8 cellular contexts compared by ENCODE assay signal in the genomic region with DNA sequence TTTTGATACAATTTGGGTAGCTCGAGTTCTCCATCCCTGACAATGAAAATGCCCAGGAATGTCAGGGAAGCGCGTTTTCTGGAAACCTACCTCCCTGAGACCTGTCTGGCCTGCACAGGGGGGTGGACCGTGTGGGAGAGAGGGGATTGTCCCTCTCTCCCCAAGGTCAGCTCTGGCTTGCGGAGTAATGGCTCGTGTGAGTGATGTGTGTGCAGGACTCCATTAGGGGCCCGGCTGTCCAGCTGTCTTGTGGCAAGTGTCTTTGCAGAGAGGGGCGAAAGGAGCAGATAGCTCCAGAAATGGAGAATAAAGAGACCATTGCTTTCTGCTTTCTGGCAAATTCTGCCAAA.
DNase-seq lines count a peak whose midpoint lies in the region; ATAC-seq, FAIRE-seq and TF ChIP-seq lines count a peak whose summit lies in the region.

No MANE protein-coding gene starts in this region.

- DNase-seq in cardiac muscle cell (ENCODE audit: low read depth in 1 of 2, low spot score in 1 of 2): no peak
- no peak for DNase-seq in left ventricle myocardium superior
- no peak for DNase-seq in activated naive CD8-positive, alpha-beta T cell treated with anti-CD3 and anti-CD28 coated beads, Interleukin-2, amount 50 U/mL, for 24 hours
- no peak for DNase-seq in memory B cell (ENCODE audit: low spot score in 2 of 2)
- DNase-seq in type B pancreatic cell (ENCODE audit: extremely low spot score, unreplicated experiment): no peak
- no peak for DNase-seq in D721Med (ENCODE audit: insufficient read length, low spot score)
- no peak for DNase-seq in SIG-M5 treated with dmso at 0.1 percent for 504 hours (lab: John Stamatoyannopoulos, UW; ENCODE audit: unreplicated experiment)

- peak overlapping the region; percentile 97 for H3K27ac Mint-ChIP-seq in activated naive CD8-positive, alpha-beta T cell treated with anti-CD3 and anti-CD28 coated beads, Interleukin-2, amount 50 U/mL, for 24 hours
- H3K27ac Mint-ChIP-seq in memory B cell (peak overlapping the region; percentile 88), type B pancreatic cell (peak overlapping the region; percentile 73)

- H3K27me3 ChIP-seq in cardiac muscle cell: no peaks in the 10 kb centered on the region

- no peak for ATAC-seq in left ventricle myocardium superior
- ATAC-seq in activated naive CD8-positive, alpha-beta T cell treated with anti-CD3 and anti-CD28 coated beads, Interleukin-2, amount 50 U/mL, for 24 hours: no peak
- ATAC-seq in memory B cell (ENCODE audit: low read depth): no peak
- no peak for ATAC-seq in GM21825 (IDR thresholded peaks at IDR 0.05; ENCODE audit: unreplicated experiment)

- TF ChIP-seq CTCF in cardiac muscle cell (IDR thresholded peaks at IDR 0.05; ENCODE audit: low read depth, low read length) (no peak), type B pancreatic cell (conservative IDR thresholded peaks at IDR 0.05) (no peak), D721Med (IDR thresholded peaks at IDR 0.05; ENCODE audit: insufficient read depth, missing control alignments) (no peak)

- H3K4me1 ChIP-seq in cardiac muscle cell (ENCODE audit: low read depth): peaks cover 63% of the 10 kb centered on the region

- H3K9me3 ChIP-seq in cardiac muscle cell (ENCODE audit: low read depth): no peaks in the 10 kb centered on the region

- peaks cover 2% of the 10 kb centered on the region for H3K27me3 Mint-ChIP-seq in activated naive CD8-positive, alpha-beta T cell treated with anti-CD3 and anti-CD28 coated beads, Interleukin-2, amount 50 U/mL, for 24 hours
- H3K27me3 Mint-ChIP-seq in memory B cell (no peaks in the 10 kb centered on the region), type B pancreatic cell (no peaks in the 10 kb centered on the region)

- H3K36me3 Mint-ChIP-seq in activated naive CD8-positive, alpha-beta T cell treated with anti-CD3 and anti-CD28 coated beads, Interleukin-2, amount 50 U/mL, for 24 hours (ENCODE audit: low read depth): no peaks in the 10 kb centered on the region
- H3K36me3 Mint-ChIP-seq in memory B cell: no peaks in the 10 kb centered on the region
- no peaks in the 10 kb centered on the region for H3K36me3 Mint-ChIP-seq in type B pancreatic cell

- H3K36me3 ChIP-seq in cardiac muscle cell: no peaks in the 10 kb centered on the region

- intact Hi-C loops in left ventricle myocardium superior (cut with micrococcal nuclease): no loop called here

- H3K9me3 Mint-ChIP-seq in activated naive CD8-positive, alpha-beta T cell treated with anti-CD3 and anti-CD28 coated beads, Interleukin-2, amount 50 U/mL, for 24 hours: no peaks in the 10 kb centered on the region
- H3K9me3 Mint-ChIP-seq in memory B cell (no peaks in the 10 kb centered on the region), type B pancreatic cell (no peaks in the 10 kb centered on the region)

- peaks cover 67% of the 10 kb centered on the region for H3K4me1 Mint-ChIP-seq in activated naive CD8-positive, alpha-beta T cell treated with anti-CD3 and anti-CD28 coated beads, Interleukin-2, amount 50 U/mL, for 24 hours
- H3K4me1 Mint-ChIP-seq in memory B cell (peaks cover 36% of the 10 kb centered on the region), type B pancreatic cell (ENCODE audit: unreplicated experiment) (peaks cover 59% of the 10 kb centered on the region)

- peak overlapping the region; percentile 76 for H3K27ac ChIP-seq in cardiac muscle cell

- no peak for FAIRE-seq in D721Med (lab: Jason Lieb, UNC)

- H3K4me3 Mint-ChIP-seq in activated naive CD8-positive, alpha-beta T cell treated with anti-CD3 and anti-CD28 coated beads, Interleukin-2, amount 50 U/mL, for 24 hours: peak overlapping the region; percentile 73
- H3K4me3 Mint-ChIP-seq in memory B cell (no peak overlapping the region), type B pancreatic cell (peak overlapping the region; percentile 25)

- H3K4me3 ChIP-seq in cardiac muscle cell: no peak overlapping the region
